In the genomic region with DNA sequence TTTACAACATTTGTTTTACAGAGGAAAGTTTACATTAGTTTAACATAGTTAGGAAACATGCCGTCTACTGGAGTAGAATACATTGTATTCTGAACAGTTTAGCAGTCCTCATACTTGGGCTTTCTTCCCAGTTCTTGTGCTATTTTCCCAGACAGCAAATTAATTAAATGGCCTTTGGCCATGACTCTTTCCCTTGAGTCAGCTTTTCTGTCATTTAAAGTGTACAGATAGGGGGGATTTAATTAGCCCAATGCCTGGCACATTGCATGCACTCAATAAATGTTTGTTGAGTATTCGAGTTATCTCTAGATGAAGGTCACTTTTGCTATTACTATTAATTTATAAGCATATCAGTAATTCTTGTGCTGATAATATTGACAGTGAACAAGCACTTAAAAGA, we compare ENCODE assay signal across 27 cellular contexts. TPM values are rescaled to one million over a fixed set of nuclear protein-coding genes. Genes with fewer than 3 reads are reported as not detected.
DNase-seq lines count a peak whose midpoint lies in the region; ATAC-seq, FAIRE-seq and TF ChIP-seq lines count a peak whose summit lies in the region.
"Had no signal": no experiment of that assay in that cellular context is flagged by ENCODE, and none has a peak within 500 bp of the region (broad histone marks: within the 10 kb centered on the region; RNA-seq: fewer than 3 reads in every experiment).

No MANE protein-coding gene starts in this region.

- in situ Hi-C loops in astrocyte of the spinal cord (cut with HindIII; ENCODE audit: low sequenced_read_pairs): no loop called here

- H3K4me3 Mint-ChIP-seq in glutamatergic neuron (ENCODE audit: unreplicated experiment): no peak overlapping the region
- H3K4me3 Mint-ChIP-seq: memory B cell, naive B cell had no signal

- no peak overlapping the region for H3K27ac Mint-ChIP-seq in glutamatergic neuron (ENCODE audit: unreplicated experiment)
- H3K27ac Mint-ChIP-seq: activated CD8-positive, alpha-beta T cell treated with anti-CD3 and anti-CD28 coated beads, Interleukin-2, amount 10 ng/mL, durations not matched to agents 7 days and 5 days; memory B cell; naive B cell had no signal

- H3K4me3 ChIP-seq in AG10803 (ENCODE audit: low read length) (no peak overlapping the region), astrocyte of the spinal cord (ENCODE audit: low read depth, low read length) (no peak overlapping the region)
- H3K4me3 ChIP-seq: right atrium auricular region, upper lobe of right lung had no signal

- DNase-seq in AG10803 (ENCODE audit: low read depth) (peak; percentile 48), M059J (ENCODE audit: low read depth) (peak; percentile 67), astrocyte of the spinal cord (ENCODE audit: low read depth, low spot score) (peak; percentile 56), left lobe of liver (ENCODE audit: low spot score) (no peak), GM12892 (ENCODE audit: insufficient read length) (no peak), NCI-H226 (no peak), glutamatergic neuron (no peak), NCI-H1092 treated with DMSO at 0.1 percent for 48 hours (lab: John Stamatoyannopoulos, UW) (no peak)
- DNase-seq: 8988T; activated CD8-positive, alpha-beta T cell treated with anti-CD3 and anti-CD28 coated beads, Interleukin-2, amount 10 ng/mL, durations not matched to agents 7 days and 5 days; activated naive CD4-positive, alpha-beta T cell; activated T-cell treated with anti-CD3 and anti-CD28 coated beads, Interleukin-2, amount 50 U/mL, for 1 hour; DMS53; effector CD8-positive, alpha-beta T cell; kidney; naive B cell; NCI-H1105 treated with DMSO at 0.1 percent for 48 hours; NCI-H510A; NK-92 treated with Interleukin-12 subunit alpha and Interleukin-12 subunit beta, amount 100 ng/mL, for 24 hours; T1000; upper lobe of right lung had no signal

- TF ChIP-seq POLR2A in GM12892 (IDR thresholded peaks at IDR 0.05; ENCODE audit: low read depth, low read length): no peak

- peaks cover 12% of the 10 kb centered on the region for H3K4me1 Mint-ChIP-seq in glutamatergic neuron (ENCODE audit: low read depth, unreplicated experiment)
- H3K4me1 Mint-ChIP-seq: memory B cell, naive B cell had no signal

- ATAC-seq in left lobe of liver: peak; percentile 20
- ATAC-seq: activated CD8-positive, alpha-beta T cell treated with anti-CD3 and anti-CD28 coated beads, Interleukin-2, amount 10 ng/mL, durations not matched to agents 7 days and 5 days; Panc1; upper lobe of right lung had no signal

- H3K36me3 Mint-ChIP-seq in glutamatergic neuron (ENCODE audit: unreplicated experiment): no peaks in the 10 kb centered on the region
- H3K36me3 Mint-ChIP-seq: memory B cell, naive B cell had no signal

- no peak for TF ChIP-seq CTCF in AG10803 (conservative IDR thresholded peaks at IDR 0.05; ENCODE audit: low read length)
- no peak for TF ChIP-seq CTCF in astrocyte of the spinal cord (IDR thresholded peaks at IDR 0.05; ENCODE audit: low read depth, low read length)
- no peak for TF ChIP-seq CTCF in glutamatergic neuron (IDR thresholded peaks at IDR 0.05; ENCODE audit: partially characterized antibody, unreplicated experiment)

- H3K9me3 Mint-ChIP-seq in glutamatergic neuron (ENCODE audit: unreplicated experiment): no peaks in the 10 kb centered on the region

- peaks cover 2% of the 10 kb centered on the region for H3K27me3 Mint-ChIP-seq in glutamatergic neuron (ENCODE audit: unreplicated experiment)
- H3K27me3 Mint-ChIP-seq: memory B cell, naive B cell had no signal

- FAIRE-seq in GM12892 (lab: Jason Lieb, UNC): no peak
- FAIRE-seq: kidney had no signal

RNA-seq across cellular contexts. Expression of a gene that starts 1.6 kb away (rescaled TPM):
- total RNA-seq in M059J (2014; rRNA removed; shearing (Covaris generic)): not detected in 2 replicates
- total RNA-seq in left lobe of liver: not detected
- polyA plus RNA-seq in GM12892 (2012; ENCODE audit: missing spikeins): not detected
- total RNA-seq in glutamatergic neuron (ENCODE audit: unreplicated experiment): not detected
- total RNA-seq: activated CD8-positive, alpha-beta T cell treated with anti-CD3 and anti-CD28 coated beads, Interleukin-2, amount 10 ng/mL, durations not matched to agents 7 days and 5 days; cerebellum; kidney; omental fat pad; right atrium auricular region; upper lobe of right lung had no signal
- polyA plus RNA-seq: esophagus had no signal

Comparison
In these comparisons a context has a peak if more than half of its experiments do, and no peak if none do; other contexts are left out.
1. DNase-seq: peak in AG10803 (single experiment), M059J (single experiment) and astrocyte of the spinal cord (single experiment); none in left lobe of liver (single experiment), GM12892 (single experiment), NCI-H226 (single experiment), glutamatergic neuron (single experiment) and NCI-H1092 treated with DMSO at 0.1 percent for 48 hours (single experiment).